ENCODE assay signal across 17 cellular contexts in genomic region chr7:147937428-147937827, GRCh38.
"Had no signal": no experiment of that assay in that cellular context is flagged by ENCODE, and none has a peak within 500 bp of the region (broad histone marks: within the 10 kb centered on the region; RNA-seq: fewer than 3 reads in every experiment).

No MANE protein-coding gene starts in this region.

- H3K4me1 Mint-ChIP-seq: activated naive CD4-positive, alpha-beta T cell treated with anti-CD3 and anti-CD28 coated beads, Interleukin-2, amount 10 ng/mL, durations not matched to agents 7 days and 5 days; central memory CD8-positive, alpha-beta T cell; memory B cell had no signal

- H3K36me3 ChIP-seq: adrenal gland, gastrocnemius medialis, left ventricle myocardium inferior, suprapubic skin, upper lobe of left lung had no signal

- H3K27ac Mint-ChIP-seq: activated CD8-positive, alpha-beta T cell treated with anti-CD3 and anti-CD28 coated beads, Interleukin-2, amount 10 ng/mL, durations not matched to agents 7 days and 5 days; activated naive CD4-positive, alpha-beta T cell treated with anti-CD3 and anti-CD28 coated beads, Interleukin-2, amount 10 ng/mL, durations not matched to agents 7 days and 5 days; activated T-helper 1 cell treated with anti-CD3 and anti-CD28 coated beads, Interleukin-12 subunit alpha, Interleukin-12 subunit beta, Interleukin-2, Interleukin-4 antibody, amounts not matched to agents 30 ng/mL and 10 ng/mL and 1 ng/mL, durations not matched to agents 14 hours and 24 hours and 36 hours; memory B cell; nephron progenitor cell had no signal

- H3K9me3 ChIP-seq: adrenal gland, gastrocnemius medialis, suprapubic skin, upper lobe of left lung had no signal

- H3K27me3 Mint-ChIP-seq: activated naive CD4-positive, alpha-beta T cell treated with anti-CD3 and anti-CD28 coated beads, Interleukin-2, amount 10 ng/mL, durations not matched to agents 7 days and 5 days; central memory CD8-positive, alpha-beta T cell; memory B cell had no signal

- H3K4me3 ChIP-seq: adrenal gland, gastrocnemius medialis, left ventricle myocardium inferior, suprapubic skin, upper lobe of left lung had no signal

- H3K9me3 Mint-ChIP-seq: activated T-helper 1 cell treated with anti-CD3 and anti-CD28 coated beads, Interleukin-12 subunit alpha, Interleukin-12 subunit beta, Interleukin-2, Interleukin-4 antibody, amounts not matched to agents 30 ng/mL and 10 ng/mL and 1 ng/mL, durations not matched to agents 14 hours and 24 hours and 36 hours had no signal

- ATAC-seq: activated CD8-positive, alpha-beta T cell treated with anti-CD3 and anti-CD28 coated beads, Interleukin-2, amount 10 ng/mL, durations not matched to agents 7 days and 5 days; gastrocnemius medialis had no signal

- DNase-seq: activated CD4-positive, alpha-beta T cell treated with anti-CD3 and anti-CD28 coated beads for 48 hours; activated CD8-positive, alpha-beta memory T cell treated with anti-CD3 and anti-CD28 coated beads, Interleukin-2, amount 50 U/mL, for 48 hours; activated CD8-positive, alpha-beta T cell treated with anti-CD3 and anti-CD28 coated beads, Interleukin-2, amount 10 ng/mL, durations not matched to agents 7 days and 5 days; activated naive CD4-positive, alpha-beta T cell treated with anti-CD3 and anti-CD28 coated beads, Interleukin-2, amount 10 ng/mL, durations not matched to agents 7 days and 5 days; effector memory CD4-positive, alpha-beta T cell; gastrocnemius medialis; islet precursor cell; left ventricle myocardium inferior; nephron progenitor cell; stimulated activated CD4-positive, alpha-beta T cell treated with anti-CD3 and anti-CD28 coated beads, Interleukin-2, amount 100 ng/mL, for 48 hours; stimulated activated naive CD4-positive, alpha-beta T cell treated with Interleukin-2 at 50 U/mL for 16 hours; upper lobe of left lung had no signal

- H3K4me3 Mint-ChIP-seq: activated CD8-positive, alpha-beta T cell treated with anti-CD3 and anti-CD28 coated beads, Interleukin-2, amount 10 ng/mL, durations not matched to agents 7 days and 5 days; activated naive CD4-positive, alpha-beta T cell treated with anti-CD3 and anti-CD28 coated beads, Interleukin-2, amount 10 ng/mL, durations not matched to agents 7 days and 5 days; activated T-helper 1 cell treated with anti-CD3 and anti-CD28 coated beads, Interleukin-12 subunit alpha, Interleukin-12 subunit beta, Interleukin-2, Interleukin-4 antibody, amounts not matched to agents 30 ng/mL and 10 ng/mL and 1 ng/mL, durations not matched to agents 14 hours and 24 hours and 36 hours; central memory CD8-positive, alpha-beta T cell; memory B cell; nephron progenitor cell had no signal

- H3K36me3 Mint-ChIP-seq: activated naive CD4-positive, alpha-beta T cell treated with anti-CD3 and anti-CD28 coated beads, Interleukin-2, amount 10 ng/mL, durations not matched to agents 7 days and 5 days; memory B cell had no signal

- H3K27me3 ChIP-seq: adrenal gland, gastrocnemius medialis, suprapubic skin, upper lobe of left lung had no signal
